Comparison of ENCODE assay signal across 24 cellular contexts in genomic region chr15:89349212-89349558, GRCh38. TPM values are rescaled to one million over a fixed set of nuclear protein-coding genes. Genes with fewer than 3 reads are reported as not detected.
A peak's percentile ranks its signal among the peaks of the same experiment; 100 is the strongest.
DNase-seq lines count a peak whose midpoint lies in the region; ATAC-seq, FAIRE-seq and TF ChIP-seq lines count a peak whose summit lies in the region.
"Had no signal": no experiment of that assay in that cellular context is flagged by ENCODE, and none has a peak within 500 bp of the region (broad histone marks: within the 10 kb centered on the region; RNA-seq: fewer than 3 reads in every experiment).

No MANE protein-coding gene starts in this region.

- peaks cover 0 to 5% (median 0%) of the 10 kb centered on the region in 45 donors for H3K27me3 ChIP-seq in dorsolateral prefrontal cortex
- H3K27me3 ChIP-seq: vagina had no signal

- H3K4me3 ChIP-seq in dorsolateral prefrontal cortex, result no peak overlapping the region
- H3K4me3 ChIP-seq: HAP-1, MG63, prostate gland, vagina had no signal

- H3K27ac Mint-ChIP-seq in activated naive CD8-positive, alpha-beta T cell treated with anti-CD3 and anti-CD28 coated beads, Interleukin-2, amount 50 U/mL, for 24 hours, result no peak overlapping the region
- no peak overlapping the region for H3K27ac Mint-ChIP-seq in activated naive CD8-positive, alpha-beta T cell treated with anti-CD3 and anti-CD28 coated beads for 36 hours
- H3K27ac Mint-ChIP-seq: activated naive CD4-positive, alpha-beta T cell treated with anti-CD3 and anti-CD28 coated beads, Interleukin-2, amount 10 ng/mL, durations not matched to agents 7 days and 5 days; CD8-positive, alpha-beta memory T cell; T-helper 1 cell treated with Interleukin-12 subunit alpha and Interleukin-12 subunit beta and Interleukin-4 antibody, amounts not matched to agents 30 μg/mL and 1 μg/mL, for 36 hours had no signal

- no peaks in the 10 kb centered on the region for H3K36me3 Mint-ChIP-seq in activated naive CD8-positive, alpha-beta T cell treated with anti-CD3 and anti-CD28 coated beads, Interleukin-2, amount 50 U/mL, for 24 hours (ENCODE audit: low read depth)
- H3K36me3 Mint-ChIP-seq in activated naive CD8-positive, alpha-beta T cell treated with anti-CD3 and anti-CD28 coated beads for 36 hours, result no peaks in the 10 kb centered on the region
- H3K36me3 Mint-ChIP-seq: activated naive CD4-positive, alpha-beta T cell treated with anti-CD3 and anti-CD28 coated beads, Interleukin-2, amount 10 ng/mL, durations not matched to agents 7 days and 5 days had no signal

- no peak for DNase-seq in activated naive CD8-positive, alpha-beta T cell treated with anti-CD3 and anti-CD28 coated beads, Interleukin-2, amount 50 U/mL, for 24 hours
- no peak for DNase-seq in activated naive CD8-positive, alpha-beta T cell treated with anti-CD3 and anti-CD28 coated beads for 36 hours
- DNase-seq in RCC 7860 (ENCODE audit: low spot score), result peak; percentile 42
- peak in 1 of 10 donors; percentile 46 for DNase-seq in dorsolateral prefrontal cortex
- no peak for DNase-seq in HTR-8/SVneo (ENCODE audit: insufficient read length, low spot score)
- no peak for DNase-seq in DMS79 treated with DMSO at 0.1 percent for 48 hours (lab: John Stamatoyannopoulos, UW)
- DNase-seq in frontal cortex (ENCODE audit: low spot score in 2 of 2), result no peak
- DNase-seq: activated CD4-positive, alpha-beta T cell treated with anti-CD3 and anti-CD28 coated beads for 1 hour; activated naive CD4-positive, alpha-beta T cell treated with anti-CD3 and anti-CD28 coated beads, Interleukin-2, amount 10 ng/mL, durations not matched to agents 7 days and 5 days; cortex of kidney; GDM1; NCI-H1417 treated with DMSO at 0.1 percent for 48 hours; NCI-H2081 treated with DMSO at 0.1 percent for 48 hours; NCI-H226; NCI-H69; stimulated activated naive CD4-positive, alpha-beta T cell had no signal

- FAIRE-seq in RCC 7860 (lab: Jason Lieb, UNC) (no peak), HTR-8/SVneo (lab: Jason Lieb, UNC) (no peak), frontal cortex (lab: Jason Lieb, UNC) (no peak)

- H3K4me3 Mint-ChIP-seq in activated naive CD8-positive, alpha-beta T cell treated with anti-CD3 and anti-CD28 coated beads, Interleukin-2, amount 50 U/mL, for 24 hours, result no peak overlapping the region
- no peak overlapping the region for H3K4me3 Mint-ChIP-seq in activated naive CD8-positive, alpha-beta T cell treated with anti-CD3 and anti-CD28 coated beads for 36 hours
- H3K4me3 Mint-ChIP-seq: activated naive CD4-positive, alpha-beta T cell treated with anti-CD3 and anti-CD28 coated beads, Interleukin-2, amount 10 ng/mL, durations not matched to agents 7 days and 5 days; neural crest cell; T-helper 1 cell treated with Interleukin-12 subunit alpha and Interleukin-12 subunit beta and Interleukin-4 antibody, amounts not matched to agents 30 μg/mL and 1 μg/mL, for 36 hours had no signal

- ATAC-seq in activated naive CD8-positive, alpha-beta T cell treated with anti-CD3 and anti-CD28 coated beads, Interleukin-2, amount 50 U/mL, for 24 hours, result peak; percentile 5
- ATAC-seq in GM18520 (IDR thresholded peaks at IDR 0.05; ENCODE audit: unreplicated experiment), result no peak

- H3K9me3 Mint-ChIP-seq in activated naive CD8-positive, alpha-beta T cell treated with anti-CD3 and anti-CD28 coated beads, Interleukin-2, amount 50 U/mL, for 24 hours, result no peaks in the 10 kb centered on the region
- no peaks in the 10 kb centered on the region for H3K9me3 Mint-ChIP-seq in activated naive CD8-positive, alpha-beta T cell treated with anti-CD3 and anti-CD28 coated beads for 36 hours
- H3K9me3 Mint-ChIP-seq: activated naive CD4-positive, alpha-beta T cell treated with anti-CD3 and anti-CD28 coated beads, Interleukin-2, amount 10 ng/mL, durations not matched to agents 7 days and 5 days; CD8-positive, alpha-beta memory T cell; neural crest cell; T-helper 1 cell treated with Interleukin-12 subunit alpha and Interleukin-12 subunit beta and Interleukin-4 antibody, amounts not matched to agents 30 μg/mL and 1 μg/mL, for 36 hours had no signal

- H3K27ac ChIP-seq in dorsolateral prefrontal cortex, result peak overlapping the region in 49 of 59 donors; percentile 6 to 89 (median 66)
- H3K27ac ChIP-seq: prostate gland, vagina had no signal

- TF ChIP-seq CTCF in dorsolateral prefrontal cortex (IDR thresholded peaks at IDR 0.05 in 54 of 56, conservative IDR thresholded peaks at IDR 0.05 in 2 of 56; ENCODE audit: low read depth in 1 of 56, partially characterized antibody in 56 of 56), result no peak

- H3K4me1 Mint-ChIP-seq in activated naive CD8-positive, alpha-beta T cell treated with anti-CD3 and anti-CD28 coated beads, Interleukin-2, amount 50 U/mL, for 24 hours, result peaks cover 7% of the 10 kb centered on the region
- no peaks in the 10 kb centered on the region for H3K4me1 Mint-ChIP-seq in activated naive CD8-positive, alpha-beta T cell treated with anti-CD3 and anti-CD28 coated beads for 36 hours
- H3K4me1 Mint-ChIP-seq: activated naive CD4-positive, alpha-beta T cell treated with anti-CD3 and anti-CD28 coated beads, Interleukin-2, amount 10 ng/mL, durations not matched to agents 7 days and 5 days had no signal

- intact Hi-C loops in dorsolateral prefrontal cortex (cut with DNase I), result no loop called here

- peaks cover 19% of the 10 kb centered on the region for H3K27me3 Mint-ChIP-seq in activated naive CD8-positive, alpha-beta T cell treated with anti-CD3 and anti-CD28 coated beads, Interleukin-2, amount 50 U/mL, for 24 hours
- peaks cover 18% of the 10 kb centered on the region for H3K27me3 Mint-ChIP-seq in activated naive CD8-positive, alpha-beta T cell treated with anti-CD3 and anti-CD28 coated beads for 36 hours

RNA-seq across cellular contexts. Expression of gene POLG, which starts 14.6 kb away (rescaled TPM):
- 100 to 1,000 TPM in 1 of 2 experiments, 10 to 100 TPM in 1; 96.1 to 102 TPM for total RNA-seq in activated naive CD8-positive, alpha-beta T cell treated with anti-CD3 and anti-CD28 coated beads for 36 hours
- total RNA-seq in dorsolateral prefrontal cortex (10 to 100 TPM; 42.1 to 75.8 (median 58.1) TPM), frontal cortex (39.1 TPM)
